ENCODE assay signal across 1 cellular context in the genomic region with DNA sequence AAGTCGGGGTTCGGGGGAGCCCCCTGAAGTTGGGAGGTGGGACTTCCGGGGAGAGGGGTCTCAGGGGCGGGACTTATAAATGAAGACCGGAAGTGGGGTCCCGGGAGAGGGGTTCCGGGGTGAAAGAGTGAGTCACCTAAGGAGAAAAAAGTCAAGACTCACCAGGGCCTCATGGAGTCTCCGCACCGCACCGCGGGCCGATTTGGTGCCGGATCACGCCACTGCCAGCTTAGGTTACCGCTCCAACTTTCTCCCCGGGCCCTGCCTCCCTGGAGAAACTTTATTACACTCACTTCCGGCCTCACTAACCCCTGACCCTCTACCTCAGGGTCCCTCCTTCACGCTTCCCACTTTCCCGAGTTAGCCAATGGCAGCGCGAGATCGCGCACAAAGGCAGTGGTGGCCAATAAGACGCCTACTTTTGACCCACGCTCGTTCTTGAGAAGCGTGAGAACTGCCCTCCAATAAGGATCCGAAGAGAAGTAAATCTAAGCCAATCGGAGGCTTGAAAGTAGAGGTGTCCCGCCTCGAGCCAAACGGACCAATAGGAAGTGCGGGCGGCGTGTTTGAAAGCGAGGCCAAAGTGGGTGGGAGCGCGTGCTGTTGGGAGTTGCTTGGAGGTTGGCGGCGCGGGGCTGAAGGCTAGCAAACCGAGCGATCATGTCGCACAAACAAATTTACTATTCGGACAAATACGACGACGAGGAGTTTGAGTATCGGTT.
TF ChIP-seq lines count a peak whose summit lies in the region.

Gene CKS1B, plus strand, starts transcription at position 596 of the 722 bp plus-strand sequence. Its CDS starts 65 bp downstream, at position 661.

TF ChIP-seq in HEK293, 187 proteins besides CTCF, POLR2A, EP300 and RAD21 (continued from another document and continues in another):
- TF ChIP-seq ZBTB49 (tag by site-specific recombination; IDR thresholded peaks at IDR 0.05; ENCODE audit: low read depth), result no peak
- TF ChIP-seq ZNF214 (tag by site-specific recombination; IDR thresholded peaks at IDR 0.05; ENCODE audit: borderline replicate concordance), result no peak
- no peak for TF ChIP-seq ZNF132 (tag by site-specific recombination; IDR thresholded peaks at IDR 0.05; ENCODE audit: borderline replicate concordance)
- no peak for TF ChIP-seq ZNF114 (tag by site-specific recombination; IDR thresholded peaks at IDR 0.05)
- no peak for TF ChIP-seq ZNF530 (tag by site-specific recombination; IDR thresholded peaks at IDR 0.05; ENCODE audit: low read depth)
- TF ChIP-seq ZNF48 (tag by site-specific recombination; IDR thresholded peaks at IDR 0.05), result no peak
- peak; percentile 99 for TF ChIP-seq ZNF580 (tag by site-specific recombination; IDR thresholded peaks at IDR 0.05)
- no peak for TF ChIP-seq AEBP2 (tag by site-specific recombination; IDR thresholded peaks at IDR 0.05; ENCODE audit: borderline replicate concordance)
- TF ChIP-seq, protein P1, sequence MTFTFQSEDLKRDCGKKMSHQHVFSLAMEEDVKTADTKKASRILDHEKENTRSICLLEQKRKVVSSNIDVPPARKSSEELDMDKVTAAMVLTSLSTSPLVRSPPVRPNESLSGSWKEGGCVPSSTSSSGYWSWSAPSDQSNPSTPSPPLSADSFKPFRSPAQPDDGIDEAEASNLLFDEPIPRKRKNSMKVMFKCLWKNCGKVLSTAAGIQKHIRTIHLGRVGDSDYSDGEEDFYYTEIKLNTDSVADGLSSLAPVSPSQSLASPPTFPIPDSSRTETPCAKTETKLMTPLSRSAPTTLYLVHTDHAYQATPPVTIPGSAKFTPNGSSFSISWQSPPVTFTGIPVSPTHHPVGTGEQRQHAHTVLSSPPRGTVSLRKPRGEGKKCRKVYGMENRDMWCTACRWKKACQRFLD (tag by site-specific recombination; IDR thresholded peaks at IDR 0.05), result no peak
- TF ChIP-seq EGR2 (tag by site-specific recombination; IDR thresholded peaks at IDR 0.05; ENCODE audit: low read depth), result peak; percentile 87
- TF ChIP-seq GFI1B (tag by site-specific recombination; IDR thresholded peaks at IDR 0.05), result no peak
- TF ChIP-seq HOXD13 (CRISPR knock-in tag; IDR thresholded peaks at IDR 0.05; ENCODE audit: borderline replicate concordance), result no peak
- TF ChIP-seq ZSCAN16 (tag by site-specific recombination; IDR thresholded peaks at IDR 0.05), result no peak
- no peak for TF ChIP-seq ZNF266 (tag by site-specific recombination; IDR thresholded peaks at IDR 0.05; ENCODE audit: low read depth)
- TF ChIP-seq ZNF623 (tag by site-specific recombination; IDR thresholded peaks at IDR 0.05), result no peak
- TF ChIP-seq ZNF24 (tag by site-specific recombination; IDR thresholded peaks at IDR 0.05), result 0 out of 2 replicates have a peak, but pooled peaks have one; percentile 19
- peak; percentile 72; the same call in 1 of the 2 replicates for TF ChIP-seq ZNF561 (tag by site-specific recombination; IDR thresholded peaks at IDR 0.05; ENCODE audit: borderline replicate concordance)
- TF ChIP-seq ZNF239 (tag by site-specific recombination; IDR thresholded peaks at IDR 0.05), result no peak
- no peak for TF ChIP-seq ZNF785 (tag by site-specific recombination; IDR thresholded peaks at IDR 0.05)
- TF ChIP-seq OSR2 (tag by site-specific recombination; IDR thresholded peaks at IDR 0.05), result no peak
- TF ChIP-seq, protein P2, sequence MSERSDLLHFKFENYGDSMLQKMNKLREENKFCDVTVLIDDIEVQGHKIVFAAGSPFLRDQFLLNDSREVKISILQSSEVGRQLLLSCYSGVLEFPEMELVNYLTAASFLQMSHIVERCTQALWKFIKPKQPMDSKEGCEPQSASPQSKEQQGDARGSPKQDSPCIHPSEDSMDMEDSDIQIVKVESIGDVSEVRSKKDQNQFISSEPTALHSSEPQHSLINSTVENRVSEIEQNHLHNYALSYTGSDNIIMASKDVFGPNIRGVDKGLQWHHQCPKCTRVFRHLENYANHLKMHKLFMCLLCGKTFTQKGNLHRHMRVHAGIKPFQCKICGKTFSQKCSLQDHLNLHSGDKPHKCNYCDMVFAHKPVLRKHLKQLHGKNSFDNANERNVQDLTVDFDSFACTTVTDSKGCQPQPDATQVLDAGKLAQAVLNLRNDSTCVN (tag by site-specific recombination; optimal IDR thresholded peaks at IDR 0.05), result peak; percentile 79
- TF ChIP-seq ZNF747 (tag by site-specific recombination; IDR thresholded peaks at IDR 0.05), result no peak
- TF ChIP-seq ZNF174 (tag by site-specific recombination; IDR thresholded peaks at IDR 0.05), result no peak
- TF ChIP-seq, protein P3, sequence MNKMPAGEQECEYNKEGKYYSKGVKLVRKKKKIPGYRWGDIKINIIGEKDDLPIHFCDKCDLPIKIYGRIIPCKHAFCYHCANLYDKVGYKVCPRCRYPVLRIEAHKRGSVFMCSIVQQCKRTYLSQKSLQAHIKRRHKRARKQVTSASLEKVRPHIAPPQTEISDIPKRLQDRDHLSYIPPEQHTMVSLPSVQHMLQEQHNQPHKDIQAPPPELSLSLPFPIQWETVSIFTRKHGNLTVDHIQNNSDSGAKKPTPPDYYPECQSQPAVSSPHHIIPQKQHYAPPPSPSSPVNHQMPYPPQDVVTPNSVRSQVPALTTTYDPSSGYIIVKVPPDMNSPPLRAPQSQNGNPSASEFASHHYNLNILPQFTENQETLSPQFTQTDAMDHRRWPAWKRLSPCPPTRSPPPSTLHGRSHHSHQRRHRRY (tag by site-specific recombination; IDR thresholded peaks at IDR 0.05), result no peak
- TF ChIP-seq, protein P4, sequence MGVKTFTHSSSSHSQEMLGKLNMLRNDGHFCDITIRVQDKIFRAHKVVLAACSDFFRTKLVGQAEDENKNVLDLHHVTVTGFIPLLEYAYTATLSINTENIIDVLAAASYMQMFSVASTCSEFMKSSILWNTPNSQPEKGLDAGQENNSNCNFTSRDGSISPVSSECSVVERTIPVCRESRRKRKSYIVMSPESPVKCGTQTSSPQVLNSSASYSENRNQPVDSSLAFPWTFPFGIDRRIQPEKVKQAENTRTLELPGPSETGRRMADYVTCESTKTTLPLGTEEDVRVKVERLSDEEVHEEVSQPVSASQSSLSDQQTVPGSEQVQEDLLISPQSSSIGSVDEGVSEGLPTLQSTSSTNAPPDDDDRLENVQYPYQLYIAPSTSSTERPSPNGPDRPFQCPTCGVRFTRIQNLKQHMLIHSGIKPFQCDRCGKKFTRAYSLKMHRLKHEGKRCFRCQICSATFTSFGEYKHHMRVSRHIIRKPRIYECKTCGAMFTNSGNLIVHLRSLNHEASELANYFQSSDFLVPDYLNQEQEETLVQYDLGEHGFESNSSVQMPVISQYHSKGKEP (tag by site-specific recombination; IDR thresholded peaks at IDR 0.05), result no peak
- TF ChIP-seq ZNF155 (tag by site-specific recombination; IDR thresholded peaks at IDR 0.05), result no peak
- no peak for TF ChIP-seq ZNF626 (tag by site-specific recombination; IDR thresholded peaks at IDR 0.05)
- TF ChIP-seq ZNF654 (tag by site-specific recombination; IDR thresholded peaks at IDR 0.05; ENCODE audit: low read depth), result no peak
- peak; percentile 98 for TF ChIP-seq TCF7L2 (IDR thresholded peaks at IDR 0.05; ENCODE audit: borderline replicate concordance, low read depth, low read length)
- TF ChIP-seq, protein P5, sequence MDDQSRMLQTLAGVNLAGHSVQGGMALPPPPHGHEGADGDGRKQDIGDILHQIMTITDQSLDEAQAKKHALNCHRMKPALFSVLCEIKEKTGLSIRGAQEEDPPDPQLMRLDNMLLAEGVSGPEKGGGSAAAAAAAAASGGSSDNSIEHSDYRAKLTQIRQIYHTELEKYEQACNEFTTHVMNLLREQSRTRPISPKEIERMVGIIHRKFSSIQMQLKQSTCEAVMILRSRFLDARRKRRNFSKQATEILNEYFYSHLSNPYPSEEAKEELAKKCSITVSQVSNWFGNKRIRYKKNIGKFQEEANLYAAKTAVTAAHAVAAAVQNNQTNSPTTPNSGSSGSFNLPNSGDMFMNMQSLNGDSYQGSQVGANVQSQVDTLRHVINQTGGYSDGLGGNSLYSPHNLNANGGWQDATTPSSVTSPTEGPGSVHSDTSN (CRISPR knock-in tag; IDR thresholded peaks at IDR 0.05), result no peak; the same call in 1 of the 2 replicates
- TF ChIP-seq HIC1 (tag by site-specific recombination; IDR thresholded peaks at IDR 0.05), result no peak
- TF ChIP-seq BCL11A (tag by site-specific recombination; IDR thresholded peaks at IDR 0.05; ENCODE audit: low read depth), result peak; percentile 99
- TF ChIP-seq KLF7 (tag by site-specific recombination; IDR thresholded peaks at IDR 0.05; ENCODE audit: borderline replicate concordance), result no peak
- TF ChIP-seq, protein P6, sequence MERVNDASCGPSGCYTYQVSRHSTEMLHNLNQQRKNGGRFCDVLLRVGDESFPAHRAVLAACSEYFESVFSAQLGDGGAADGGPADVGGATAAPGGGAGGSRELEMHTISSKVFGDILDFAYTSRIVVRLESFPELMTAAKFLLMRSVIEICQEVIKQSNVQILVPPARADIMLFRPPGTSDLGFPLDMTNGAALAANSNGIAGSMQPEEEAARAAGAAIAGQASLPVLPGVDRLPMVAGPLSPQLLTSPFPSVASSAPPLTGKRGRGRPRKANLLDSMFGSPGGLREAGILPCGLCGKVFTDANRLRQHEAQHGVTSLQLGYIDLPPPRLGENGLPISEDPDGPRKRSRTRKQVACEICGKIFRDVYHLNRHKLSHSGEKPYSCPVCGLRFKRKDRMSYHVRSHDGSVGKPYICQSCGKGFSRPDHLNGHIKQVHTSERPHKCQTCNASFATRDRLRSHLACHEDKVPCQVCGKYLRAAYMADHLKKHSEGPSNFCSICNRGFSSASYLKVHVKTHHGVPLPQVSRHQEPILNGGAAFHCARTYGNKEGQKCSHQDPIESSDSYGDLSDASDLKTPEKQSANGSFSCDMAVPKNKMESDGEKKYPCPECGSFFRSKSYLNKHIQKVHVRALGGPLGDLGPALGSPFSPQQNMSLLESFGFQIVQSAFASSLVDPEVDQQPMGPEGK (tag by site-specific recombination; IDR thresholded peaks at IDR 0.05), result no peak; the same call in 1 of the 2 replicates
- peak; percentile 31; the same call in 1 of the 2 replicates for TF ChIP-seq ZBTB48 (tag by site-specific recombination; IDR thresholded peaks at IDR 0.05)
- no peak for TF ChIP-seq SALL2 (tag by site-specific recombination; IDR thresholded peaks at IDR 0.05; ENCODE audit: borderline replicate concordance)
- TF ChIP-seq ZNF121 (tag by site-specific recombination; IDR thresholded peaks at IDR 0.05), result no peak
- no peak for TF ChIP-seq ZNF350 (tag by site-specific recombination; IDR thresholded peaks at IDR 0.05)
- TF ChIP-seq SP7 (tag by site-specific recombination; IDR thresholded peaks at IDR 0.05), result peak; percentile 40; the same call in 1 of the 2 replicates
- TF ChIP-seq ZBTB1 (tag by site-specific recombination; IDR thresholded peaks at IDR 0.05), result no peak
- TF ChIP-seq, protein P7, sequence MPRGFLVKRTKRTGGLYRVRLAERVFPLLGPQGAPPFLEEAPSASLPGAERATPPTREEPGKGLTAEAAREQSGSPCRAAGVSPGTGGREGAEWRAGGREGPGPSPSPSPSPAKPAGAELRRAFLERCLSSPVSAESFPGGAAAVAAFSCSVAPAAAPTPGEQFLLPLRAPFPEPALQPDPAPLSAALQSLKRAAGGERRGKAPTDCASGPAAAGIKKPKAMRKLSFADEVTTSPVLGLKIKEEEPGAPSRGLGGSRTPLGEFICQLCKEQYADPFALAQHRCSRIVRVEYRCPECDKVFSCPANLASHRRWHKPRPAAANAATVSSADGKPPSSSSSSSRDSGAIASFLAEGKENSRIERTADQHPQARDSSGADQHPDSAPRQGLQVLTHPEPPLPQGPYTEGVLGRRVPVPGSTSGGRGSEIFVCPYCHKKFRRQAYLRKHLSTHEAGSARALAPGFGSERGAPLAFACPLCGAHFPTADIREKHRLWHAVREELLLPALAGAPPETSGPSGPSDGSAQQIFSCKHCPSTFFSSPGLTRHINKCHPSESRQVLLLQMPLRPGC (tag by site-specific recombination; IDR thresholded peaks at IDR 0.05), result 0 out of 2 replicates have a peak, but pooled peaks have one; percentile 60
- TF ChIP-seq ZNF501 (tag by site-specific recombination; IDR thresholded peaks at IDR 0.05), result peak; percentile 78; the same call in 1 of the 2 replicates
